ENCODE assay signal across 1 cellular context in genomic region chr16:87414251-87414680, GRCh38.
TF ChIP-seq lines count a peak whose summit lies in the region.

No MANE protein-coding gene starts in this region.

TF ChIP-seq in GM23338, 12 proteins besides CTCF, POLR2A, EP300 and RAD21 (continued from another document):
- TF ChIP-seq JUNB (IDR thresholded peaks at IDR 0.05; ENCODE audit: unreplicated experiment): no peak
- TF ChIP-seq ZNF331 (CRISPR knock-in tag; IDR thresholded peaks at IDR 0.05; ENCODE audit: low read depth): no peak
